In the genomic region with DNA sequence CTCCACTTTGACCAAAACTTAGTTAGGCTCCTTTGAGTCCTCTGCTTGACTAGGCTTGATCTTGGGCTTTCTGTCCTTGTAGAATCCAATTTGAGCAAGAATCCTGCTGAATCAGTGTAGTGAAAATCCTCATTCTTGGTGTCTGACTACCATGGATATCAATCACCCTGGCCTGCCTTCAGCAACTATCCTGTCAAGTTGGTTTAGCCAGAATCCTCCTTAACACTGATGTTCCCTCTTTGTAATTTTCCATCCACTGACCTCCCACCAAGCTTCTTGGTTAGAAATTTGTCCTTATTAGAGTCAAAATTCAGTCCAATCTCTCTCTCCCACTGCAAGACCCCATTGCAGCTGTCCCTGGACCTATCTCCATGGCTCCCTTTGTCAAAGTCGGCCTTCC, we compare ENCODE assay signal across 8 cellular contexts. TPM values are rescaled to one million over a fixed set of nuclear protein-coding genes. Genes with fewer than 3 reads are reported as not detected.
DNase-seq lines count a peak whose midpoint lies in the region; ATAC-seq and TF ChIP-seq lines count a peak whose summit lies in the region.

No MANE protein-coding gene starts in this region.

- peaks cover 2% of the 10 kb centered on the region for H3K36me3 Mint-ChIP-seq in T-helper 2 cell treated with Interferon-gamma antibody and Interleukin-4, amounts not matched to agents 5 μg/mL and 100 μg/mL, for 36 hours (ENCODE audit: low read depth)
- H3K36me3 Mint-ChIP-seq in endothelial cell (ENCODE audit: low read depth, unreplicated experiment), result no peaks in the 10 kb centered on the region
- H3K36me3 Mint-ChIP-seq in stimulated activated memory B cell treated with anti-CD40 and anti-IgM and Interleukin-4, amounts not matched to agents 10 μg/mL and 1 μg/mL and 100 μg/mL, for 72 hours, result no peaks in the 10 kb centered on the region

- TF ChIP-seq CTCF in OCI-LY1 (IDR thresholded peaks at IDR 0.05; ENCODE audit: low read length), result no peak
- no peak for TF ChIP-seq CTCF in endothelial cell (IDR thresholded peaks at IDR 0.05; ENCODE audit: unreplicated experiment)
- TF ChIP-seq CTCF in BE2C (IDR thresholded peaks at IDR 0.05; ENCODE audit: low read depth, low read length), result no peak

- no peaks in the 10 kb centered on the region for H3K27me3 ChIP-seq in OCI-LY1 (ENCODE audit: insufficient read depth, low read length)
- H3K27me3 ChIP-seq in BE2C, result no peaks in the 10 kb centered on the region

- DNase-seq in T-helper 2 cell treated with Interferon-gamma antibody and Interleukin-4, amounts not matched to agents 5 μg/mL and 100 μg/mL, for 36 hours (ENCODE audit: low spot score), result no peak
- DNase-seq in T-helper 2 cell (no peak), endothelial cell (ENCODE audit: low spot score) (no peak), BE2C (no peak), SIG-M5 (lab: John Stamatoyannopoulos, UW) (no peak)
- DNase-seq in stimulated activated naive CD4-positive, alpha-beta T cell treated with Interleukin-2 at 50 U/mL for 16 hours (lab: John Stamatoyannopoulos, UW), result no peak

- H2AFZ ChIP-seq in OCI-LY1 (ENCODE audit: low read length), result peak overlapping the region; percentile 98

- peak overlapping the region; percentile 93 for H3K4me3 ChIP-seq in OCI-LY1 (ENCODE audit: low read depth, low read length, poor library complexity, severe bottlenecking)
- H3K4me3 ChIP-seq in BE2C (ENCODE audit: low read depth, low read length), result no peak overlapping the region

- no peaks in the 10 kb centered on the region for H3K9me3 ChIP-seq in OCI-LY1 (ENCODE audit: low read length)
- H3K9me3 ChIP-seq in BE2C, result no peaks in the 10 kb centered on the region

- peaks cover 2% of the 10 kb centered on the region for H3K27me3 Mint-ChIP-seq in T-helper 2 cell treated with Interferon-gamma antibody and Interleukin-4, amounts not matched to agents 5 μg/mL and 100 μg/mL, for 36 hours (ENCODE audit: low read depth)
- no peaks in the 10 kb centered on the region for H3K27me3 Mint-ChIP-seq in endothelial cell (ENCODE audit: unreplicated experiment)
- H3K27me3 Mint-ChIP-seq in stimulated activated memory B cell treated with anti-CD40 and anti-IgM and Interleukin-4, amounts not matched to agents 10 μg/mL and 1 μg/mL and 100 μg/mL, for 72 hours, result no peaks in the 10 kb centered on the region

- no peaks in the 10 kb centered on the region for H4K20me1 ChIP-seq in OCI-LY1 (ENCODE audit: insufficient read depth, low read length)

- H3K27ac Mint-ChIP-seq in T-helper 2 cell treated with Interferon-gamma antibody and Interleukin-4, amounts not matched to agents 5 μg/mL and 100 μg/mL, for 36 hours, result no peak overlapping the region
- no peak overlapping the region for H3K27ac Mint-ChIP-seq in endothelial cell (ENCODE audit: unreplicated experiment)
- H3K27ac Mint-ChIP-seq in stimulated activated memory B cell treated with anti-CD40 and anti-IgM and Interleukin-4, amounts not matched to agents 10 μg/mL and 1 μg/mL and 100 μg/mL, for 72 hours, result peak overlapping the region; percentile 92

- H3K36me3 ChIP-seq in OCI-LY1 (ENCODE audit: insufficient read depth, low read length), result no peaks in the 10 kb centered on the region
- H3K36me3 ChIP-seq in BE2C, result no peaks in the 10 kb centered on the region

- H3K4me1 ChIP-seq in OCI-LY1 (ENCODE audit: insufficient read depth, low read length, severe bottlenecking), result peaks cover 17% of the 10 kb centered on the region
- no peaks in the 10 kb centered on the region for H3K4me1 ChIP-seq in BE2C

- peak overlapping the region; percentile 86; the same call in 1 of the 2 replicates for H3K4me2 ChIP-seq in OCI-LY1 (ENCODE audit: low read length)

- H3K9me2 ChIP-seq in OCI-LY1 (ENCODE audit: low read depth, low read length), result no peaks in the 10 kb centered on the region

- H3K79me2 ChIP-seq in OCI-LY1 (ENCODE audit: insufficient read depth, low read length), result no peaks in the 10 kb centered on the region

- no peak overlapping the region for H3K27ac ChIP-seq in OCI-LY1 (ENCODE audit: low read depth, low read length, poor library complexity, severe bottlenecking)

- no peaks in the 10 kb centered on the region for H3F3A ChIP-seq in OCI-LY1 (ENCODE audit: insufficient read depth, low read length)

- peaks cover 22% of the 10 kb centered on the region for H3K4me1 Mint-ChIP-seq in T-helper 2 cell treated with Interferon-gamma antibody and Interleukin-4, amounts not matched to agents 5 μg/mL and 100 μg/mL, for 36 hours (ENCODE audit: low read depth)
- peaks cover 5% of the 10 kb centered on the region for H3K4me1 Mint-ChIP-seq in endothelial cell (ENCODE audit: unreplicated experiment)
- peaks cover 39% of the 10 kb centered on the region for H3K4me1 Mint-ChIP-seq in stimulated activated memory B cell treated with anti-CD40 and anti-IgM and Interleukin-4, amounts not matched to agents 10 μg/mL and 1 μg/mL and 100 μg/mL, for 72 hours

- no peak overlapping the region; the same call in 1 of the 2 replicates for H3K9ac ChIP-seq in OCI-LY1 (ENCODE audit: low read length)

- no peaks in the 10 kb centered on the region for H3K9me3 Mint-ChIP-seq in T-helper 2 cell treated with Interferon-gamma antibody and Interleukin-4, amounts not matched to agents 5 μg/mL and 100 μg/mL, for 36 hours
- H3K9me3 Mint-ChIP-seq in endothelial cell (ENCODE audit: unreplicated experiment), result no peaks in the 10 kb centered on the region
- H3K9me3 Mint-ChIP-seq in stimulated activated memory B cell treated with anti-CD40 and anti-IgM and Interleukin-4, amounts not matched to agents 10 μg/mL and 1 μg/mL and 100 μg/mL, for 72 hours, result peaks cover 2% of the 10 kb centered on the region

- peak overlapping the region; percentile 89 for H3K4me3 Mint-ChIP-seq in T-helper 2 cell treated with Interferon-gamma antibody and Interleukin-4, amounts not matched to agents 5 μg/mL and 100 μg/mL, for 36 hours
- peak overlapping the region; percentile 7 for H3K4me3 Mint-ChIP-seq in endothelial cell (ENCODE audit: unreplicated experiment)
- peak overlapping the region; percentile 97 for H3K4me3 Mint-ChIP-seq in stimulated activated memory B cell treated with anti-CD40 and anti-IgM and Interleukin-4, amounts not matched to agents 10 μg/mL and 1 μg/mL and 100 μg/mL, for 72 hours

- ATAC-seq in stimulated activated memory B cell treated with anti-CD40 and anti-IgM and Interleukin-4, amounts not matched to agents 10 μg/mL and 1 μg/mL and 100 μg/mL, for 72 hours, result no peak

RNA-seq across cellular contexts. Expression of a gene that starts 0.5 kb away (rescaled TPM):
- 17.0 TPM for total RNA-seq in endothelial cell (ENCODE audit: unreplicated experiment)
- polyA plus RNA-seq in BE2C (2012; ENCODE audit: insufficient read depth, insufficient read length, low read depth), result 8.7 TPM

RNA-seq across cellular contexts. Expression of a gene that starts 39.2 kb away (rescaled TPM):
- 1.7 TPM for total RNA-seq in endothelial cell (ENCODE audit: unreplicated experiment)
- 3.1 TPM for polyA plus RNA-seq in BE2C (2012; ENCODE audit: insufficient read depth, insufficient read length, low read depth)

Comparison
In these comparisons a context has a peak if more than half of its experiments do, and no peak if none do; other contexts are left out.
1. H3K4me3 Mint-ChIP-seq: peak in every context shown above with its lines; median percentile 97 in stimulated activated memory B cell treated with anti-CD40 and anti-IgM and Interleukin-4, amounts not matched to agents 10 μg/mL and 1 μg/mL and 100 μg/mL, for 72 hours; 89 in T-helper 2 cell treated with Interferon-gamma antibody and Interleukin-4, amounts not matched to agents 5 μg/mL and 100 μg/mL, for 36 hours; 7 in endothelial cell.